Comparison of ENCODE assay signal across 8 cellular contexts in the genomic region with DNA sequence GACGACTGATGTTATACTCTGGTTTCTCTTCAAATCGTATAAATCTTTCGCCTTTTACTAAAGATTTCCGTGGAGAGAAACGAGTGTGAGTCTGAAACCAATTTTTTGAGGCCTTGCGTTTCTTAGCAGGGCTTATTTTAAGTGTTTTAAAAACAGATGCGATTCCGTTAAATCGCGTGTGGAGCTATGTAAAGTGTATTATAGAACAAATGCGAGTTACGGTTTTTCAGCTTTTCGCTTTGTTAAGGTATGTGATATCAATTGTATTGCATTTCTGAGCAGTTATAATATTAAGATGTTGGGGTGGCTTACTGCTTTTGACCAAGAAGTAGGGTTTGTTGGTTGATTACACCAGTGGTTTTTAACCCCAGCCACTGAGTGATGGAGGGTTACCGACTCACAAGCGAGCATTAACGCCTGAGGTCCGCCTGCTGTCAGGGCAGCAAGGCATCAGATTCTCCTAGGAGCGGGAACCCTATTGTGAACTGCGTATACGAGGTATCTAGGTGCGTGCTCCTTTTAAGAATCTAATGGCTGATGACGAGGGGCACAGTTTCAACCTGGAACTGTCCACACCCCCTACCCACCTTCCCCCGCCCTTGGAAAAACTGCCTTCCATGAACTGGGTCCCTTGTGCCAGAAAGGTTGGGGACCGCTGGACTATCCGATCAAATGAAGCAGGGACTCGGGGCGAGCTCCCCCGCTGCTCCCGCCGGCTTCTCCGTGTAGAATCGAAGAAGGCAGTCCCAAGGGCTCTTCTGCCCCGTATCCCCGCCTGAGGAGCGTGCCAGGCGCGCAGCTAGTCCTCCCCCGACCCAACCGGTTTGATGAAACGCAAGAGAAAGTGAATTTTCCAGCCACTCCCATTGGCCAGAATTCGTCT. TPM values are rescaled to one million over a fixed set of nuclear protein-coding genes. Genes with fewer than 3 reads are reported as not detected.
DNase-seq lines count a peak whose midpoint lies in the region; ATAC-seq and TF ChIP-seq lines count a peak whose summit lies in the region.

No MANE protein-coding gene starts in this region.

- ATAC-seq in HG02840 (IDR thresholded peaks at IDR 0.05; ENCODE audit: low FRiP score, unreplicated experiment) (peak; percentile 43), heart right ventricle (peak; percentile 70 to 90 (median 82))

- peak overlapping the region; percentile 94 for H3K4me3 Mint-ChIP-seq in type B pancreatic cell

- H3K36me3 ChIP-seq in adrenal gland (replicated peaks in 1 of 2): no peaks in the 10 kb centered on the region
- H3K36me3 ChIP-seq in heart right ventricle: no peaks in the 10 kb centered on the region

- no peaks in the 10 kb centered on the region for H3K4me1 ChIP-seq in adrenal gland (replicated peaks in 1 of 2)
- peaks cover 0 to 22% (median 5%) of the 10 kb centered on the region in 9 donors for H3K4me1 ChIP-seq in heart right ventricle

- 0 to 1% (median 0%) methylated on average over 15 to 41 of the region's 41 CpGs for WGBS in adrenal gland, 4 donors
- WGBS in heart right ventricle, 2 donors: 0% methylated on average over 41 of the region's 41 CpGs

- peaks cover 20% of the 10 kb centered on the region for H3K4me1 Mint-ChIP-seq in type B pancreatic cell (ENCODE audit: unreplicated experiment)

- H3K9me3 ChIP-seq in adrenal gland (replicated peaks in 1 of 3): no peaks in the 10 kb centered on the region
- no peaks in the 10 kb centered on the region for H3K9me3 ChIP-seq in heart right ventricle

- TF ChIP-seq POLR2A in adrenal gland (IDR thresholded peaks at IDR 0.05): peak; percentile 99 to 100

- peak overlapping the region; percentile 76 to 99 (median 97) for H3K27ac ChIP-seq in adrenal gland
- peak overlapping the region; percentile 84 to 100 (median 96) for H3K27ac ChIP-seq in heart right ventricle

- H3K9me3 Mint-ChIP-seq in type B pancreatic cell: no peaks in the 10 kb centered on the region

- TF ChIP-seq CTCF in GM13976 (IDR thresholded peaks at IDR 0.05; ENCODE audit: borderline replicate concordance, control extremely low read depth, extremely low read depth, insufficient read depth, missing control alignments) (no peak), adrenal gland (IDR thresholded peaks at IDR 0.05) (no peak), heart right ventricle (IDR thresholded peaks at IDR 0.05) (no peak), type B pancreatic cell (conservative IDR thresholded peaks at IDR 0.05) (no peak)

- in situ Hi-C loops in GM13976 (cut with MboI; ENCODE audit: low sequenced_read_pairs, unreplicated experiment): loop anchor here (10.0 kb wide), 1 partner anchor 64 kb away; a partner anchor contains a TSS

- peak overlapping the region in 3 of 4 donors; percentile 54 to 99 (median 65) for H3K4me3 ChIP-seq in adrenal gland
- H3K4me3 ChIP-seq in heart right ventricle: peak overlapping the region; percentile 39 to 82 (median 66)

- H3K27ac Mint-ChIP-seq in type B pancreatic cell: peak overlapping the region; percentile 100

- H3K27me3 Mint-ChIP-seq in type B pancreatic cell: peaks cover 12% of the 10 kb centered on the region

- no peaks in the 10 kb centered on the region for H3K36me3 Mint-ChIP-seq in type B pancreatic cell

- peak; percentile 79 for DNase-seq in GM13976 (ENCODE audit: low spot score)
- peak; percentile 96 for DNase-seq in NCI-H1436 (lab: John Stamatoyannopoulos, UW)
- peak; percentile 99 to 100 for DNase-seq in SW 1271 (lab: John Stamatoyannopoulos, UW)
- peak; percentile 82 to 94 (median 89) for DNase-seq in adrenal gland
- peak; percentile 72 to 89 for DNase-seq in heart right ventricle
- peak; percentile 69 to 97 (median 85) for DNase-seq in posterior cingulate gyrus
- peak; percentile 89 for DNase-seq in type B pancreatic cell (ENCODE audit: extremely low spot score, unreplicated experiment)

- H3K27me3 ChIP-seq in adrenal gland: no peaks in the 10 kb centered on the region
- H3K27me3 ChIP-seq in heart right ventricle: no peaks in the 10 kb centered on the region

- intact Hi-C loops in adrenal gland (cut with DNase I): no loop called here
- intact Hi-C loops in heart right ventricle (cut with DNase I): loop anchor here in 4 of 10 donors (2.0 to 5.0 kb wide), 4 partner anchors 26 to 74 kb away; a partner anchor contains a TSS
- intact Hi-C loops in posterior cingulate gyrus (cut with DNase I): loop anchor here (1.0 to 5.0 kb wide), 3 partner anchors 18 to 74 kb away; a partner anchor contains a TSS

RNA-seq across cellular contexts. Expression of a gene that starts 17.8 kb away (rescaled TPM):
- total RNA-seq in adrenal gland (100 to 1,000 TPM in 2 of 8 donors, 10 to 100 TPM in 6; 37.3 to 119 (median 70.5) TPM), heart right ventricle (10 to 100 TPM; 35.5 to 47.8 (median 39.0) TPM), type B pancreatic cell (ENCODE audit: low replicate concordance) (39.5 and 50.3 TPM in 2 replicates)
- polyA plus RNA-seq in adrenal gland (10 to 100 TPM; 15.2 to 25.8 (median 15.5) TPM), heart right ventricle (10 to 100 TPM; 23.3 to 44.7 TPM)

RNA-seq across cellular contexts. Expression of a gene that starts 26.1 kb away (rescaled TPM):
- total RNA-seq in adrenal gland: 100 to 1,000 TPM in 4 of 8 donors, 10 to 100 TPM in 4; 62.4 to 133 (median 94.6) TPM
- polyA plus RNA-seq in adrenal gland: 10 to 100 TPM; 37.1 to 52.8 (median 49.1) TPM
- total RNA-seq in heart right ventricle: 10 to 100 TPM; 27.3 to 95.3 (median 44.4) TPM
- polyA plus RNA-seq in heart right ventricle: 100 to 1,000 TPM in 1 of 2 donors, 10 to 100 TPM in 1; 53.0 to 102 TPM
- total RNA-seq in type B pancreatic cell (ENCODE audit: low replicate concordance): 81.8 and 110 TPM in 2 replicates

RNA-seq across cellular contexts. Expression of a gene that starts 49.6 kb away (rescaled TPM):
- total RNA-seq in adrenal gland: not detected
- 1 to 10 TPM in 1 of 3 donors, not detected in 2; 1.1 TPM for polyA plus RNA-seq in adrenal gland
- 1,000 to 10,000 TPM in 1 of 10 donors, 100 to 1,000 TPM in 5, 10 to 100 TPM in 1, 1 to 10 TPM in 3; 1.1 to 4,616 (median 291) TPM for total RNA-seq in heart right ventricle
- polyA plus RNA-seq in heart right ventricle: over 10,000 TPM in 1 of 2 donors, 10 to 100 TPM in 1; 46.2 to 15,996 TPM
- total RNA-seq in type B pancreatic cell (ENCODE audit: low replicate concordance): 0.71 and 1.7 TPM in 2 replicates

Comparison
In these comparisons a context has a peak if more than half of its experiments do, and no peak if none do; other contexts are left out.
1. Peak in every context shown above with its lines: DNase-seq, ATAC-seq, H3K4me3 ChIP-seq and H3K27ac ChIP-seq.